Comparison of ENCODE assay signal across 10 cellular contexts in genomic region chr12:89383235-89384049, GRCh38. TPM values are rescaled to one million over a fixed set of nuclear protein-coding genes. Genes with fewer than 3 reads are reported as not detected.
DNase-seq lines count a peak whose midpoint lies in the region; ATAC-seq, FAIRE-seq and TF ChIP-seq lines count a peak whose summit lies in the region.
"Had no signal": no experiment of that assay in that cellular context is flagged by ENCODE, and none has a peak within 500 bp of the region (broad histone marks: within the 10 kb centered on the region; RNA-seq: fewer than 3 reads in every experiment).

No MANE protein-coding gene starts in this region.

- no peak for DNase-seq in HFF-Myc (ENCODE audit: extremely low read depth, low read depth)
- no peak for DNase-seq in right cardiac atrium
- no peak for DNase-seq in small intestine
- DNase-seq in HT-29 (ENCODE audit: low spot score) = no peak
- DNase-seq in activated CD4-positive, alpha-beta T cell treated with anti-CD3 and anti-CD28 coated beads, Interleukin-2, amount 50 U/mL, for 1 hour = no peak
- DNase-seq in 8988T = no peak
- DNase-seq: activated T-cell treated with anti-CD3 and anti-CD28 coated beads, Interleukin-2, amount 50 U/mL, for 4 hours had no signal

- H3K9me3 ChIP-seq in right cardiac atrium (ENCODE audit: control insufficient read depth, low read length) (no peaks in the 10 kb centered on the region), small intestine (ENCODE audit: control insufficient read depth, low read depth) (no peaks in the 10 kb centered on the region)

- peak; percentile 16 to 32 for ATAC-seq in right cardiac atrium
- ATAC-seq in GM19035 (IDR thresholded peaks at IDR 0.05; ENCODE audit: unreplicated experiment) = no peak
- ATAC-seq: activated T-cell treated with anti-CD3 and anti-CD28 coated beads, Interleukin-2, amount 50 U/mL, for 4 hours had no signal

- no peak for TF ChIP-seq CTCF in HFF-Myc (IDR thresholded peaks at IDR 0.05; ENCODE audit: low read depth, low read length, missing control alignments)
- no peak for TF ChIP-seq CTCF in VCaP (conservative IDR thresholded peaks at IDR 0.05)

- intact Hi-C loops in right cardiac atrium (cut with DNase I) = no loop called here

- H3K27me3 ChIP-seq in right cardiac atrium (ENCODE audit: control insufficient read depth, insufficient read depth) = no peaks in the 10 kb centered on the region
- no peaks in the 10 kb centered on the region for H3K27me3 ChIP-seq in small intestine (ENCODE audit: control insufficient read depth in 2 of 2, insufficient read depth in 2 of 2, low read length in 2 of 2)

- WGBS in right cardiac atrium = 74% methylated on average over 6 of the region's 6 CpGs
- WGBS in small intestine, 3 donors = 62 to 74% (median 73%) methylated on average over 6 of the region's 6 CpGs

- H3K4me1 ChIP-seq in right cardiac atrium (ENCODE audit: control insufficient read depth, insufficient read depth, low read length) (peaks cover 9% of the 10 kb centered on the region), small intestine (ENCODE audit: control insufficient read depth in 2 of 2, insufficient read depth in 1 of 2, low read depth in 1 of 2, low read length in 1 of 2) (peaks cover 2 to 14% of the 10 kb centered on the region in 2 donors)

- H3K4me3 ChIP-seq in HFF-Myc (replicated peaks; ENCODE audit: low read depth, low read length) = peak overlapping the region; percentile 8; the same call in 1 of the 2 replicates
- no peak overlapping the region for H3K4me3 ChIP-seq in right cardiac atrium (ENCODE audit: low read length)
- H3K4me3 ChIP-seq in small intestine (ENCODE audit: low read depth in 1 of 2, low read length in 2 of 2) = no peak overlapping the region

- H3K36me3 ChIP-seq in small intestine (ENCODE audit: control insufficient read depth in 2 of 2, insufficient read depth in 2 of 2, low read length in 2 of 2) = no peaks in the 10 kb centered on the region

- H3K27ac ChIP-seq in VCaP (peak overlapping the region; percentile 94), right cardiac atrium (ENCODE audit: low read length) (peak overlapping the region; percentile 72), small intestine (ENCODE audit: low read depth in 1 of 2, low read length in 1 of 2) (peak overlapping the region; percentile 61 to 65)

- FAIRE-seq in small intestine (lab: Jason Lieb, UNC) = no peak
- FAIRE-seq: RCC 7860 had no signal

RNA-seq across cellular contexts. Expression of gene DUSP6, which starts 31.1 kb away (rescaled TPM):
- 10 to 100 TPM; 18.6 to 27.8 (median 24.1) TPM for total RNA-seq in right cardiac atrium
- 18.5 TPM for polyA plus RNA-seq in right cardiac atrium
- 10 to 100 TPM; 10.3 to 28.2 (median 20.0) TPM for polyA plus RNA-seq in small intestine
- total RNA-seq in HT-29 (2014; rRNA removed; shearing (Covaris generic)) = 112 and 135 TPM in 2 replicates
